In genomic region chr6:35092362-35093117, GRCh38 we compare ENCODE assay signal across 1 cellular context.
TF ChIP-seq lines count a peak whose summit lies in the region.

No MANE protein-coding gene starts in this region.

TF ChIP-seq in GM23338, 12 proteins besides CTCF, POLR2A, EP300 and RAD21 (continued from another document):
- TF ChIP-seq, protein P1, sequence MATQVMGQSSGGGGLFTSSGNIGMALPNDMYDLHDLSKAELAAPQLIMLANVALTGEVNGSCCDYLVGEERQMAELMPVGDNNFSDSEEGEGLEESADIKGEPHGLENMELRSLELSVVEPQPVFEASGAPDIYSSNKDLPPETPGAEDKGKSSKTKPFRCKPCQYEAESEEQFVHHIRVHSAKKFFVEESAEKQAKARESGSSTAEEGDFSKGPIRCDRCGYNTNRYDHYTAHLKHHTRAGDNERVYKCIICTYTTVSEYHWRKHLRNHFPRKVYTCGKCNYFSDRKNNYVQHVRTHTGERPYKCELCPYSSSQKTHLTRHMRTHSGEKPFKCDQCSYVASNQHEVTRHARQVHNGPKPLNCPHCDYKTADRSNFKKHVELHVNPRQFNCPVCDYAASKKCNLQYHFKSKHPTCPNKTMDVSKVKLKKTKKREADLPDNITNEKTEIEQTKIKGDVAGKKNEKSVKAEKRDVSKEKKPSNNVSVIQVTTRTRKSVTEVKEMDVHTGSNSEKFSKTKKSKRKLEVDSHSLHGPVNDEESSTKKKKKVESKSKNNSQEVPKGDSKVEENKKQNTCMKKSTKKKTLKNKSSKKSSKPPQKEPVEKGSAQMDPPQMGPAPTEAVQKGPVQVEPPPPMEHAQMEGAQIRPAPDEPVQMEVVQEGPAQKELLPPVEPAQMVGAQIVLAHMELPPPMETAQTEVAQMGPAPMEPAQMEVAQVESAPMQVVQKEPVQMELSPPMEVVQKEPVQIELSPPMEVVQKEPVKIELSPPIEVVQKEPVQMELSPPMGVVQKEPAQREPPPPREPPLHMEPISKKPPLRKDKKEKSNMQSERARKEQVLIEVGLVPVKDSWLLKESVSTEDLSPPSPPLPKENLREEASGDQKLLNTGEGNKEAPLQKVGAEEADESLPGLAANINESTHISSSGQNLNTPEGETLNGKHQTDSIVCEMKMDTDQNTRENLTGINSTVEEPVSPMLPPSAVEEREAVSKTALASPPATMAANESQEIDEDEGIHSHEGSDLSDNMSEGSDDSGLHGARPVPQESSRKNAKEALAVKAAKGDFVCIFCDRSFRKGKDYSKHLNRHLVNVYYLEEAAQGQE (IDR thresholded peaks at IDR 0.05; ENCODE audit: unreplicated experiment) = no peak
- TF ChIP-seq ZNF331 (CRISPR knock-in tag; IDR thresholded peaks at IDR 0.05; ENCODE audit: low read depth) (no peak), ZNF114 (CRISPR knock-in tag; IDR thresholded peaks at IDR 0.05) (no peak), EZH2phosphoT487 (IDR thresholded peaks at IDR 0.05; ENCODE audit: unreplicated experiment) (no peak), STAT1 (IDR thresholded peaks at IDR 0.05; ENCODE audit: unreplicated experiment) (no peak), NANOG (IDR thresholded peaks at IDR 0.05; ENCODE audit: borderline replicate concordance) (no peak), CREB1 (CRISPR knock-in tag; IDR thresholded peaks at IDR 0.05; ENCODE audit: low read depth) (no peak)
- TF ChIP-seq, protein P2, sequence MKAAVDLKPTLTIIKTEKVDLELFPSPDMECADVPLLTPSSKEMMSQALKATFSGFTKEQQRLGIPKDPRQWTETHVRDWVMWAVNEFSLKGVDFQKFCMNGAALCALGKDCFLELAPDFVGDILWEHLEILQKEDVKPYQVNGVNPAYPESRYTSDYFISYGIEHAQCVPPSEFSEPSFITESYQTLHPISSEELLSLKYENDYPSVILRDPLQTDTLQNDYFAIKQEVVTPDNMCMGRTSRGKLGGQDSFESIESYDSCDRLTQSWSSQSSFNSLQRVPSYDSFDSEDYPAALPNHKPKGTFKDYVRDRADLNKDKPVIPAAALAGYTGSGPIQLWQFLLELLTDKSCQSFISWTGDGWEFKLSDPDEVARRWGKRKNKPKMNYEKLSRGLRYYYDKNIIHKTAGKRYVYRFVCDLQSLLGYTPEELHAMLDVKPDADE (IDR thresholded peaks at IDR 0.05) = no peak
TF ChIP-seq in GM23338: peak in this region for 0.
